Comparison of ENCODE assay signal across 20 cellular contexts in genomic region chr6:84249724-84250123, GRCh38. TPM values are rescaled to one million over a fixed set of nuclear protein-coding genes. Genes with fewer than 3 reads are reported as not detected.
A peak's percentile ranks its signal among the peaks of the same experiment; 100 is the strongest.
DNase-seq lines count a peak whose midpoint lies in the region; TF ChIP-seq lines count a peak whose summit lies in the region.
"Had no signal": no experiment of that assay in that cellular context is flagged by ENCODE, and none has a peak within 500 bp of the region (broad histone marks: within the 10 kb centered on the region; RNA-seq: fewer than 3 reads in every experiment).

No MANE protein-coding gene starts in this region.

- peak; percentile 3 for DNase-seq in HFF-Myc (ENCODE audit: extremely low read depth, low read depth)
- peak; percentile 20 for DNase-seq in RPMI7951 (ENCODE audit: low read depth)
- peak; percentile 29 for DNase-seq in epithelial cell of esophagus (ENCODE audit: low read depth)
- DNase-seq in T1000 (lab: John Stamatoyannopoulos, UW), result no peak
- DNase-seq in NCI-H524 (lab: John Stamatoyannopoulos, UW), result no peak
- DNase-seq in Kasumi-1 (lab: John Stamatoyannopoulos, UW), result no peak
- no peak for DNase-seq in NCI-H1436 (lab: John Stamatoyannopoulos, UW)
- DNase-seq: activated CD4-positive, alpha-beta T cell treated with anti-CD3 and anti-CD28 coated beads for 1 hour; activated naive CD4-positive, alpha-beta T cell treated with anti-CD3 and anti-CD28 coated beads for 36 hours; CD4-positive, alpha-beta memory T cell; naive B cell; NCI-H1417; NCI-H2171 treated with DMSO at 0.1 percent for 48 hours; SHP77; stimulated activated CD4-positive, alpha-beta T cell treated with anti-CD3 and anti-CD28 coated beads, Interleukin-2, amount 100 ng/mL, for 24 hours; upper lobe of right lung had no signal

- H2AFZ ChIP-seq in ACC112 (ENCODE audit: low read length, unreplicated experiment), result peak overlapping the region; percentile 7

- H3K27me3 ChIP-seq in ACC112 (ENCODE audit: insufficient read depth, low read length), result no peaks in the 10 kb centered on the region
- H3K27me3 ChIP-seq: upper lobe of right lung had no signal

- H3K4me1 ChIP-seq in ACC112 (ENCODE audit: control insufficient read depth, insufficient read depth, low read length, unreplicated experiment), result no peaks in the 10 kb centered on the region
- H3K4me1 ChIP-seq: upper lobe of right lung had no signal

- no peaks in the 10 kb centered on the region for H3K36me3 ChIP-seq in ACC112 (ENCODE audit: insufficient read depth, low read length)
- H3K36me3 ChIP-seq: upper lobe of right lung had no signal

- no peaks in the 10 kb centered on the region for H3K79me2 ChIP-seq in ACC112 (ENCODE audit: control insufficient read depth, insufficient read depth, low read length, unreplicated experiment)

- H3K27ac ChIP-seq in ACC112 (ENCODE audit: low read depth, low read length), result no peak overlapping the region
- H3K27ac ChIP-seq: coronary artery, epithelial cell of prostate, upper lobe of right lung had no signal

- no peak overlapping the region for H3K4me3 ChIP-seq in ACC112 (ENCODE audit: low read depth, low read length)
- no peak overlapping the region for H3K4me3 ChIP-seq in HFF-Myc (replicated peaks; ENCODE audit: low read depth, low read length)
- no peak overlapping the region for H3K4me3 ChIP-seq in epithelial cell of esophagus (ENCODE audit: low read length)
- H3K4me3 ChIP-seq: coronary artery, lung, upper lobe of right lung had no signal

- TF ChIP-seq CTCF in HFF-Myc (IDR thresholded peaks at IDR 0.05; ENCODE audit: low read depth, low read length, missing control alignments) (no peak), epithelial cell of esophagus (IDR thresholded peaks at IDR 0.05; ENCODE audit: insufficient read depth, low read depth, low read length, missing control alignments) (no peak)

RNA-seq across cellular contexts. Expression of gene CEP162, which starts 22.3 kb away (rescaled TPM):
- total RNA-seq in RPMI7951 (2014; rRNA removed; shearing (Covaris generic)), result 5.3 and 6.7 TPM in 2 replicates

Comparison
In these comparisons a context has a peak if more than half of its experiments do, and no peak if none do; other contexts are left out.
1. DNase-seq: peak in HFF-Myc (single experiment), RPMI7951 (single experiment) and epithelial cell of esophagus (single experiment); none in T1000 (single experiment), NCI-H524 (0 of 2), Kasumi-1 (0 of 2) and NCI-H1436 (single experiment).